In the genomic region with DNA sequence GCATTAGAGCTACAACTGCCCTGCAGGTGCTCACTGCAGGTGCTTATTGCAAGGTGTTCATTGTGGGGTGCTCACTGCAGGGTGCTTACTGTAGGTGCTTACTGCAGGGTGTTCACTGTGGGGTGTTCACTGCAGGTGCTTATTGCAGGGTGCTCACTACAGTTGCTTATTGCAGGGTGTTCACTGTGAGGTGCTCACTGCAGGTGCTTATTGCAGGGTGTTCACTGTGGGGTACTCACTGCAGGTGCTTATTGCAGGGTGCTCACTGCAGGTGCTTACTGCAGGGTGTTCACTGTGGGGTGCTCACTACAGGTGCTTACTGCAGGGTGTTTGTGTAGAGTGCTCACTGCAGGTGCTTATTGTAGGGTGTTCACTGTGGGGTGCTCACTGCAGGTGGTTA, we compare ENCODE assay signal across 21 cellular contexts. TPM values are rescaled to one million over a fixed set of nuclear protein-coding genes. Genes with fewer than 3 reads are reported as not detected.
"Had no signal": no experiment of that assay in that cellular context is flagged by ENCODE, and none has a peak within 500 bp of the region (broad histone marks: within the 10 kb centered on the region; RNA-seq: fewer than 3 reads in every experiment).

No MANE protein-coding gene starts in this region.

- H3K27me3 ChIP-seq: foreskin keratinocyte, transverse colon, uterus had no signal

- H3K27ac Mint-ChIP-seq: activated CD8-positive, alpha-beta T cell treated with anti-CD3 and anti-CD28 coated beads, Interleukin-2, amount 10 ng/mL, durations not matched to agents 7 days and 5 days; mesothelial cell of epicardium; progenitor cell of endocrine pancreas had no signal

- H3K9me3 Mint-ChIP-seq: natural killer cell had no signal

- H3K4me1 ChIP-seq: foreskin keratinocyte, left ventricle myocardium inferior, transverse colon, uterus had no signal

- H3K27ac ChIP-seq: foreskin keratinocyte, left ventricle myocardium inferior, transverse colon, uterus had no signal

- H3K27me3 Mint-ChIP-seq: progenitor cell of endocrine pancreas had no signal

- H3K36me3 ChIP-seq: uterus had no signal

- H3K4me1 Mint-ChIP-seq: mesothelial cell of epicardium had no signal

- H3K4me3 ChIP-seq: left ventricle myocardium inferior, transverse colon, uterus had no signal

- DNase-seq: activated CD4-positive, alpha-beta T cell treated with anti-CD3 and anti-CD28 coated beads, Interleukin-2, amount 50 U/mL, for 1 hour; activated CD8-positive, alpha-beta memory T cell treated with anti-CD3 and anti-CD28 coated beads, Interleukin-2, amount 50 U/mL, for 4 hours; activated CD8-positive, alpha-beta T cell treated with anti-CD3 and anti-CD28 coated beads, Interleukin-2, amount 10 ng/mL, durations not matched to agents 7 days and 5 days; activated naive CD4-positive, alpha-beta T cell treated with Interleukin-2 at 50 U/mL for 16 hours; amygdala; effector CD8-positive, alpha-beta T cell; foreskin keratinocyte; kidney glomerular epithelial cell; left ventricle myocardium inferior; retina; stimulated activated CD4-positive, alpha-beta T cell treated with anti-CD3 and anti-CD28 coated beads, Interleukin-12 subunit alpha, Interleukin-12 subunit beta, amount 100 ng/mL, for 4 hours had no signal

- H3K4me3 Mint-ChIP-seq: activated CD8-positive, alpha-beta T cell treated with anti-CD3 and anti-CD28 coated beads, Interleukin-2, amount 10 ng/mL, durations not matched to agents 7 days and 5 days; mesothelial cell of epicardium; natural killer cell; stimulated activated effector memory CD8-positive, alpha-beta T cell treated with anti-CD3 and anti-CD28 coated beads, Interleukin-12 subunit alpha, Interleukin-12 subunit beta, amount 100 ng/mL, for 72 hours had no signal

RNA-seq across cellular contexts. Expression of a gene that starts 22.6 kb away (rescaled TPM):
- total RNA-seq: bronchial epithelial cell, cerebellum, foreskin keratinocyte, lung microvascular endothelial cell, mesothelial cell of epicardium, osteocyte, progenitor cell of endocrine pancreas had no signal
- polyA plus RNA-seq: foreskin keratinocyte had no signal
